ENCODE assay signal across 8 cellular contexts in genomic region chr19:34772697-34773554, GRCh38. TPM values are rescaled to one million over a fixed set of nuclear protein-coding genes. Genes with fewer than 3 reads are reported as not detected.
DNase-seq lines count a peak whose midpoint lies in the region; ATAC-seq and TF ChIP-seq lines count a peak whose summit lies in the region.

Gene ZNF599 (minus strand): TSS chr19:34773215. CDS start chr19:34772841, 374 bp downstream.

- peaks cover 17% of the 10 kb centered on the region for H3K9me3 Mint-ChIP-seq in endodermal cell

- no peaks in the 10 kb centered on the region for H3K9me3 ChIP-seq in endodermal cell (ENCODE audit: control insufficient read depth, low read length)

- no peak within 1 kb of the TSS for H2BK120ac ChIP-seq in mesendoderm (ENCODE audit: low read depth, low read length)

- peak; percentile 97 for ATAC-seq in HG03457 (IDR thresholded peaks at IDR 0.05; ENCODE audit: unreplicated experiment)

- peaks cover 3% of the 10 kb centered on the region for H3K4me1 Mint-ChIP-seq in endodermal cell

- H3K27me3 Mint-ChIP-seq in endodermal cell (ENCODE audit: insufficient read depth), result peaks cover 27% of the 10 kb centered on the region

- peaks cover 17% of the 10 kb centered on the region for H3K36me3 Mint-ChIP-seq in endodermal cell (ENCODE audit: low read depth)

- no peaks in the 10 kb centered on the region for H3K4me1 ChIP-seq in endodermal cell (ENCODE audit: control insufficient read depth, insufficient read depth, low read length)
- peaks cover 3% of the 10 kb centered on the region for H3K4me1 ChIP-seq in mesendoderm (ENCODE audit: control insufficient read depth, low read depth, low read length)

- H2BK5ac ChIP-seq in mesendoderm (ENCODE audit: low read length), result no peak within 1 kb of the TSS

- no peak for TF ChIP-seq CTCF in endodermal cell (conservative IDR thresholded peaks at IDR 0.05)

- peak within 1 kb of the TSS; percentile 2 for H3K18ac ChIP-seq in mesendoderm (ENCODE audit: low read length)

- no peak within 1 kb of the TSS for H3K4ac ChIP-seq in mesendoderm (ENCODE audit: low read depth, low read length)

- peak within 1 kb of the TSS; percentile 78 for H3K27ac Mint-ChIP-seq in endodermal cell

- H3K36me3 ChIP-seq in endodermal cell (ENCODE audit: control insufficient read depth, insufficient read depth, low read length) (peaks cover 17% of the 10 kb centered on the region), mesendoderm (ENCODE audit: control insufficient read depth, insufficient read depth, low read length) (peaks cover 2% of the 10 kb centered on the region)

- H3K4me2 ChIP-seq in mesendoderm (ENCODE audit: low read length), result peak within 1 kb of the TSS; percentile 66

- peak within 1 kb of the TSS; percentile 78 for H3K4me3 Mint-ChIP-seq in endodermal cell

- H3K56ac ChIP-seq in mesendoderm (ENCODE audit: low read length), result peak within 1 kb of the TSS; percentile 86

- no peak within 1 kb of the TSS for H3K27ac ChIP-seq in endodermal cell (ENCODE audit: low read depth, low read length)
- H3K27ac ChIP-seq in mesendoderm (ENCODE audit: low read depth, low read length), result no peak within 1 kb of the TSS

- H4K8ac ChIP-seq in mesendoderm (ENCODE audit: low read depth, low read length), result no peak within 1 kb of the TSS

- H3K27me3 ChIP-seq in endodermal cell (ENCODE audit: control insufficient read depth, insufficient read depth, low read length, poor library complexity, severe bottlenecking), result peaks cover 6% of the 10 kb centered on the region
- H3K27me3 ChIP-seq in mesendoderm (ENCODE audit: insufficient read depth, low read length, poor library complexity), result no peaks in the 10 kb centered on the region

- 1% methylated on average over 18 to 68 of the region's 69 CpGs for WGBS in endodermal cell (ENCODE audit: insufficient coverage in 1 of 2, insufficient read length in 1 of 2), 2 experiments
- no CpG with 5 or more reads among the region's 69 CpGs for WGBS in mesendoderm (ENCODE audit: extremely low coverage, insufficient coverage, low lambda C conversion rate)

- no peak within 1 kb of the TSS for H4K5ac ChIP-seq in mesendoderm (ENCODE audit: low read length)

- peak; percentile 21 to 91 (median 85) for DNase-seq in C1 segment of cervical spinal cord (lab: John Stamatoyannopoulos, UW)
- DNase-seq in GM19240 (ENCODE audit: insufficient read length, low spot score), result peak; percentile 72
- peak; percentile 92 to 98 for DNase-seq in NCI-H526 (lab: John Stamatoyannopoulos, UW)
- peak; percentile 76 to 80 for DNase-seq in activated CD8-positive, alpha-beta memory T cell treated with anti-CD3 and anti-CD28 coated beads for 4 hours (ENCODE audit: low read depth in 2 of 2)
- DNase-seq in endodermal cell, result peak; percentile 95
- DNase-seq in mesendoderm, result peak; percentile 94
- DNase-seq in stimulated activated CD8-positive, alpha-beta memory T cell treated with anti-CD3 and anti-CD28 coated beads, Interleukin-12 subunit alpha, Interleukin-12 subunit beta, amount 100 ng/mL, for 4 hours (ENCODE audit: low read depth), result peak; percentile 83

- no peak within 1 kb of the TSS for H3K23ac ChIP-seq in mesendoderm (ENCODE audit: low read length)

- no peaks in the 10 kb centered on the region for H3K79me1 ChIP-seq in mesendoderm (ENCODE audit: low read length)

- H2AK5ac ChIP-seq in mesendoderm (ENCODE audit: low read length), result no peak within 1 kb of the TSS

- H3K79me2 ChIP-seq in mesendoderm (ENCODE audit: control insufficient read depth, insufficient read depth, low read length), result no peaks in the 10 kb centered on the region

- H3K4me3 ChIP-seq in endodermal cell (ENCODE audit: low read length) (peak within 1 kb of the TSS; percentile 89), mesendoderm (ENCODE audit: low read length) (peak within 1 kb of the TSS; percentile 74)

- H2BK15ac ChIP-seq in mesendoderm (replicated peaks; ENCODE audit: low read depth), result no peak within 1 kb of the TSS

- H3K9ac ChIP-seq in endodermal cell (ENCODE audit: extremely low read depth, low read length, poor library complexity, severe bottlenecking), result peak within 1 kb of the TSS; percentile 58
- peak within 1 kb of the TSS; percentile 79 for H3K9ac ChIP-seq in mesendoderm (ENCODE audit: low read length)

RNA-seq across cellular contexts. Expression of gene ZNF599, which starts in this region (rescaled TPM):
- total RNA-seq in endodermal cell, result 1 to 10 TPM; 5.7 to 5.8 TPM
- polyA plus RNA-seq in endodermal cell (2013, experiment 1 of 2), result 7.9 TPM
- polyA plus RNA-seq in endodermal cell (2013, experiment 2 of 2), result 7.2 TPM
- 1.5 TPM for polyA plus RNA-seq in mesendoderm (2013, experiment 1 of 2)
- 1.8 TPM for polyA plus RNA-seq in mesendoderm (2013, experiment 2 of 2)
